Comparison of ENCODE assay signal across 8 cellular contexts in genomic region chr10:78657622-78658165, GRCh38.
DNase-seq lines count a peak whose midpoint lies in the region; ATAC-seq and TF ChIP-seq lines count a peak whose summit lies in the region.

No MANE protein-coding gene starts in this region.

- no peaks in the 10 kb centered on the region for H3K36me3 ChIP-seq in PC-3 (ENCODE audit: low read depth, low read length)

- H3K27me3 Mint-ChIP-seq in activated T-cell treated with anti-CD3 and anti-CD28 coated beads, Interleukin-2, amount 50 U/mL, for 4 hours (ENCODE audit: low read depth), result peaks cover 11% of the 10 kb centered on the region
- no peaks in the 10 kb centered on the region for H3K27me3 Mint-ChIP-seq in nephron progenitor cell (ENCODE audit: low read depth, poor library complexity)

- ATAC-seq in HG03469 (IDR thresholded peaks at IDR 0.05; ENCODE audit: unreplicated experiment), result peak; percentile 48
- peak; percentile 99 for ATAC-seq in PC-3
- ATAC-seq in activated T-cell treated with anti-CD3 and anti-CD28 coated beads, Interleukin-2, amount 50 U/mL, for 4 hours, result peak; percentile 76 to 80
- peak; percentile 89 for ATAC-seq in stimulated activated naive CD8-positive, alpha-beta T cell treated with anti-CD3 and anti-CD28 coated beads, Interleukin-15, Interleukin-2, amounts not matched to agents 100 U/mL and 50 U/mL, for 24 hours
- no peak for ATAC-seq in GM21360 (IDR thresholded peaks at IDR 0.05; ENCODE audit: unreplicated experiment)

- H3K4me1 Mint-ChIP-seq in activated T-cell treated with anti-CD3 and anti-CD28 coated beads, Interleukin-2, amount 50 U/mL, for 4 hours (ENCODE audit: low read depth), result no peaks in the 10 kb centered on the region
- peaks cover 13% of the 10 kb centered on the region for H3K4me1 Mint-ChIP-seq in nephron progenitor cell

- no peak overlapping the region for H3K4me2 ChIP-seq in PC-3 (ENCODE audit: low read length)

- peaks cover 10% of the 10 kb centered on the region for H3K27me3 ChIP-seq in PC-3 (ENCODE audit: low read length)

- no TSS peak for BruUV-seq in PC-3 (replicated peaks; lab: Mats Ljungman, UMichigan)

- H3K36me3 Mint-ChIP-seq in activated T-cell treated with anti-CD3 and anti-CD28 coated beads, Interleukin-2, amount 50 U/mL, for 4 hours (ENCODE audit: insufficient read depth), result no peaks in the 10 kb centered on the region
- H3K36me3 Mint-ChIP-seq in nephron progenitor cell (ENCODE audit: low read depth), result no peaks in the 10 kb centered on the region

- peak overlapping the region; percentile 82 for H3K27ac Mint-ChIP-seq in nephron progenitor cell

- H4K20me1 ChIP-seq in PC-3 (ENCODE audit: low read length), result no peaks in the 10 kb centered on the region

- no peaks in the 10 kb centered on the region for H3K79me2 ChIP-seq in PC-3 (ENCODE audit: low read length)

- TF ChIP-seq CTCF in PC-3 (conservative IDR thresholded peaks at IDR 0.05; ENCODE audit: low read depth, low read length) (peak; percentile 98), nephron progenitor cell (IDR thresholded peaks at IDR 0.05) (peak; percentile 59)

- POLR2A ChIA-PET in PC-3 (lab: Charles Lee; ENCODE audit: unreplicated experiment), result interaction anchor here (0.6 kb wide), 1 partner anchor 334 kb away, joined by 3 read pairs; no protein-coding TSS in a partner anchor

- no peaks in the 10 kb centered on the region for H3K9me3 Mint-ChIP-seq in activated T-cell treated with anti-CD3 and anti-CD28 coated beads, Interleukin-2, amount 50 U/mL, for 4 hours
- peaks cover 7% of the 10 kb centered on the region for H3K9me3 Mint-ChIP-seq in nephron progenitor cell

- CTCF ChIA-PET in PC-3 (lab: Charles Lee), result interaction anchor here (0.5 to 1.0 kb wide), 20 partner anchors 15 to 628 kb away, joined by 3 to 10 read pairs (median 4); no protein-coding TSS in a partner anchor

- H3K4me3 Mint-ChIP-seq in activated T-cell treated with anti-CD3 and anti-CD28 coated beads, Interleukin-2, amount 50 U/mL, for 4 hours, result no peak overlapping the region
- H3K4me3 Mint-ChIP-seq in nephron progenitor cell, result no peak overlapping the region

- H3K9ac ChIP-seq in PC-3 (ENCODE audit: low read length), result no peak overlapping the region

- H3K27ac ChIP-seq in PC-3 (ENCODE audit: low read length), result no peak overlapping the region

- H3K9me3 ChIP-seq in PC-3 (ENCODE audit: low read length), result no peaks in the 10 kb centered on the region

- no peaks in the 10 kb centered on the region for H3K9me2 ChIP-seq in PC-3 (replicated peaks; ENCODE audit: low read length)

- H3K4me3 ChIP-seq in PC-3 (ENCODE audit: low read length), result no peak overlapping the region

- intact Hi-C loops in PC-3 (cut with micrococcal nuclease), result loop anchor here (1.0 to 5.0 kb wide), 6 partner anchors 225 to 610 kb away; no protein-coding TSS in a partner anchor

- no peak overlapping the region for H2AFZ ChIP-seq in PC-3 (ENCODE audit: low read length)

- H3K4me1 ChIP-seq in PC-3 (ENCODE audit: insufficient read depth, low read length), result no peaks in the 10 kb centered on the region

- DNase-seq in GDM1 (lab: John Stamatoyannopoulos, UW) (peak; percentile 64), PC-3 (peak; percentile 99), fibroblast of peridontal ligament (ENCODE audit: extremely low read depth) (peak; percentile 43), nephron progenitor cell (peak; percentile 79)
- peak; percentile 47 for DNase-seq in activated T-cell treated with anti-CD3 and anti-CD28 coated beads, Interleukin-2, amount 50 U/mL, for 4 hours
- peak; percentile 83 for DNase-seq in stimulated activated naive CD8-positive, alpha-beta T cell treated with anti-CD3 and anti-CD28 coated beads, Interleukin-15, Interleukin-2, amounts not matched to agents 100 U/mL and 50 U/mL, for 24 hours

- no peaks in the 10 kb centered on the region for H3F3A ChIP-seq in PC-3 (ENCODE audit: low read length, unreplicated experiment)

Comparison
In these comparisons a context has a peak if more than half of its experiments do, and no peak if none do; other contexts are left out.
1. DNase-seq: peak in every context shown above with its lines; median percentile 99 in PC-3; 83 in stimulated activated naive CD8-positive, alpha-beta T cell treated with anti-CD3 and anti-CD28 coated beads, Interleukin-15, Interleukin-2, amounts not matched to agents 100 U/mL and 50 U/mL, for 24 hours; 79 in nephron progenitor cell; 64 in GDM1; 47 in activated T-cell treated with anti-CD3 and anti-CD28 coated beads, Interleukin-2, amount 50 U/mL, for 4 hours; 43 in fibroblast of peridontal ligament.